17 cellular contexts compared by ENCODE assay signal in genomic region chr6:158754738-158755137, GRCh38.
DNase-seq lines count a peak whose midpoint lies in the region; ATAC-seq and TF ChIP-seq lines count a peak whose summit lies in the region.
"Had no signal": no experiment of that assay in that cellular context is flagged by ENCODE, and none has a peak within 500 bp of the region (broad histone marks: within the 10 kb centered on the region; RNA-seq: fewer than 3 reads in every experiment).

No MANE protein-coding gene starts in this region.

- H3K27me3 Mint-ChIP-seq in activated naive CD4-positive, alpha-beta T cell treated with anti-CD3 and anti-CD28 coated beads, Interleukin-2, amount 10 ng/mL, durations not matched to agents 7 days and 5 days: no peaks in the 10 kb centered on the region
- H3K27me3 Mint-ChIP-seq in effector memory CD8-positive, alpha-beta T cell: no peaks in the 10 kb centered on the region
- H3K27me3 Mint-ChIP-seq: activated CD4-positive, alpha-beta T cell treated with anti-CD3 and anti-CD28 coated beads for 36 hours; activated naive CD8-positive, alpha-beta T cell had no signal

- H3K4me2 ChIP-seq in smooth muscle cell: no peak overlapping the region

- H3K27ac Mint-ChIP-seq in activated naive CD4-positive, alpha-beta T cell treated with anti-CD3 and anti-CD28 coated beads, Interleukin-2, amount 10 ng/mL, durations not matched to agents 7 days and 5 days: peak overlapping the region; percentile 60
- peak overlapping the region; percentile 66 to 87 for H3K27ac Mint-ChIP-seq in effector memory CD8-positive, alpha-beta T cell
- H3K27ac Mint-ChIP-seq: activated CD4-positive, alpha-beta T cell treated with anti-CD3 and anti-CD28 coated beads for 36 hours; activated naive CD8-positive, alpha-beta T cell; T-helper 1 cell treated with Interleukin-12 subunit alpha and Interleukin-12 subunit beta and Interleukin-4 antibody, amounts not matched to agents 30 μg/mL and 1 μg/mL, for 36 hours had no signal

- no peak for DNase-seq in activated naive CD4-positive, alpha-beta T cell treated with anti-CD3 and anti-CD28 coated beads, Interleukin-2, amount 10 ng/mL, durations not matched to agents 7 days and 5 days
- DNase-seq in activated naive CD4-positive, alpha-beta T cell treated with Interleukin-2 at 50 U/mL for 16 hours: no peak
- DNase-seq in NCI-H510A treated with DMSO at 0.1 percent for 48 hours (lab: John Stamatoyannopoulos, UW): peak; percentile 54
- DNase-seq in effector memory CD8-positive, alpha-beta T cell: no peak
- DNase-seq in smooth muscle cell (lab: John Stamatoyannopoulos, UW; ENCODE audit: unreplicated experiment): no peak
- DNase-seq in HPDE6-E6E7 (ENCODE audit: extremely low spot score): no peak
- DNase-seq: activated CD4-positive, alpha-beta T cell treated with anti-CD3 and anti-CD28 coated beads for 36 hours; mammary epithelial cell; NCI-H1048; NCI-H2081; substantia nigra had no signal

- CTCF ChIA-PET in activated naive CD4-positive, alpha-beta T cell treated with anti-CD3 and anti-CD28 coated beads, Interleukin-2, amount 10 ng/mL, durations not matched to agents 7 days and 5 days (lab: Charles Lee): no interaction called here

- no peak overlapping the region for H3K4me3 ChIP-seq in smooth muscle cell
- H3K4me3 ChIP-seq: GM12878, SJSA1 had no signal

- no peak for TF ChIP-seq CTCF in smooth muscle cell (IDR thresholded peaks at IDR 0.05; ENCODE audit: borderline replicate concordance, insufficient read depth, poor library complexity, severe bottlenecking)

- no peaks in the 10 kb centered on the region for H4K20me1 ChIP-seq in smooth muscle cell (ENCODE audit: low read depth)

- 67% methylated on average over 11 of the region's 11 CpGs for WGBS in smooth muscle cell (ENCODE audit: low lambda C conversion rate)

- no peak overlapping the region for H2AFZ ChIP-seq in smooth muscle cell (ENCODE audit: low read depth)

- no peak for ATAC-seq in effector memory CD8-positive, alpha-beta T cell (replicated peaks)
- ATAC-seq in HG02571 (IDR thresholded peaks at IDR 0.05; ENCODE audit: unreplicated experiment) (no peak), GM18511 (IDR thresholded peaks at IDR 0.05; ENCODE audit: unreplicated experiment) (no peak)
- ATAC-seq: activated CD4-positive, alpha-beta T cell treated with anti-CD3 and anti-CD28 coated beads for 36 hours; GM12878 had no signal

- no peak overlapping the region for H3K4me3 Mint-ChIP-seq in activated naive CD4-positive, alpha-beta T cell treated with anti-CD3 and anti-CD28 coated beads, Interleukin-2, amount 10 ng/mL, durations not matched to agents 7 days and 5 days
- no peak overlapping the region for H3K4me3 Mint-ChIP-seq in effector memory CD8-positive, alpha-beta T cell
- H3K4me3 Mint-ChIP-seq: activated CD4-positive, alpha-beta T cell treated with anti-CD3 and anti-CD28 coated beads for 36 hours; activated naive CD8-positive, alpha-beta T cell; T-helper 1 cell treated with Interleukin-12 subunit alpha and Interleukin-12 subunit beta and Interleukin-4 antibody, amounts not matched to agents 30 μg/mL and 1 μg/mL, for 36 hours had no signal

- peaks cover 27% of the 10 kb centered on the region for H3K36me3 Mint-ChIP-seq in activated naive CD4-positive, alpha-beta T cell treated with anti-CD3 and anti-CD28 coated beads, Interleukin-2, amount 10 ng/mL, durations not matched to agents 7 days and 5 days
- H3K36me3 Mint-ChIP-seq in effector memory CD8-positive, alpha-beta T cell (ENCODE audit: insufficient read depth): peaks cover 73% of the 10 kb centered on the region

- H3K9me3 Mint-ChIP-seq in activated naive CD4-positive, alpha-beta T cell treated with anti-CD3 and anti-CD28 coated beads, Interleukin-2, amount 10 ng/mL, durations not matched to agents 7 days and 5 days: no peaks in the 10 kb centered on the region
- no peaks in the 10 kb centered on the region for H3K9me3 Mint-ChIP-seq in effector memory CD8-positive, alpha-beta T cell
- H3K9me3 Mint-ChIP-seq: T-helper 1 cell treated with Interleukin-12 subunit alpha and Interleukin-12 subunit beta and Interleukin-4 antibody, amounts not matched to agents 30 μg/mL and 1 μg/mL, for 36 hours had no signal

- H3K9me3 ChIP-seq in smooth muscle cell (replicated peaks; ENCODE audit: low read depth): no peaks in the 10 kb centered on the region
- H3K9me3 ChIP-seq: SJSA1 had no signal

- no peaks in the 10 kb centered on the region for H3K79me2 ChIP-seq in smooth muscle cell (ENCODE audit: low read depth)

- no peak overlapping the region for H3K9ac ChIP-seq in smooth muscle cell (ENCODE audit: low read depth)

- H3K36me3 ChIP-seq in smooth muscle cell (ENCODE audit: low read depth): no peaks in the 10 kb centered on the region

- H3F3A ChIP-seq in smooth muscle cell (ENCODE audit: low read depth): no peaks in the 10 kb centered on the region

- H3K27ac ChIP-seq in smooth muscle cell (ENCODE audit: low read depth): no peak overlapping the region
- H3K27ac ChIP-seq: SJSA1 had no signal

- H3K4me1 Mint-ChIP-seq in activated naive CD4-positive, alpha-beta T cell treated with anti-CD3 and anti-CD28 coated beads, Interleukin-2, amount 10 ng/mL, durations not matched to agents 7 days and 5 days: no peaks in the 10 kb centered on the region
- peaks cover 1 to 17% of the 10 kb centered on the region in 2 donors for H3K4me1 Mint-ChIP-seq in effector memory CD8-positive, alpha-beta T cell (ENCODE audit: low read depth in 2 of 2)
- H3K4me1 Mint-ChIP-seq: activated CD4-positive, alpha-beta T cell treated with anti-CD3 and anti-CD28 coated beads for 36 hours had no signal

- H3K27me3 ChIP-seq in smooth muscle cell (ENCODE audit: low read depth): no peaks in the 10 kb centered on the region
- H3K27me3 ChIP-seq: SJSA1 had no signal

- H3K4me1 ChIP-seq in smooth muscle cell (ENCODE audit: low read depth): no peaks in the 10 kb centered on the region
- H3K4me1 ChIP-seq: SJSA1 had no signal
